ENCODE assay signal across 1 cellular context in the genomic region with DNA sequence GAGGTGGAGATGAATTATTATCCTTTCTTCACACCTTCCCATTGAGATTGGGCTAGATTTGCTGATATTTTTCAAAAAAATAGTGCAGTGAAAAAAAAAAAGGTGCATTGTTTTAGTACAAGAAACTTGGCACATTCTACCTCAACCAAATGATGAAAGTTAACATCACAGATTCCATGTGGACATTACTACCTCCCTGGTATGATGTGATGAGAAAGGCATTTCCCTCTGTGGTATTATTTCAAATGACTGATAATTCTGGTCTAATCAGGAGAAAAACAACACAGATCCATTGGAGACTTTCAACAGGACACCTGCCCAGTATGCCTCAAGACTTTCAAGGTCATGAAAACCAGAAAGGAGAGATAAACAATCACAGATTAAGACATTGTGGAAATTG.
TF ChIP-seq lines count a peak whose summit lies in the region.

No MANE protein-coding gene starts in this region.

TF ChIP-seq in SK-N-SH treated with all-trans-retinoic acid at 6 μM for 48 hours, 23 proteins besides CTCF, POLR2A, EP300 and RAD21 (continued from another document):
- TF ChIP-seq SNAI2 (CRISPR knock-in tag; IDR thresholded peaks at IDR 0.05) (no peak), BACH2 (CRISPR knock-in tag; IDR thresholded peaks at IDR 0.05; ENCODE audit: borderline replicate concordance) (no peak), TOX (CRISPR knock-in tag; IDR thresholded peaks at IDR 0.05; ENCODE audit: borderline replicate concordance) (no peak), ZNF565 (CRISPR knock-in tag; conservative IDR thresholded peaks at IDR 0.05; ENCODE audit: low read depth) (no peak)
